Comparison of ENCODE assay signal across 1 cellular context in genomic region chr19:38035515-38036495, GRCh38.
TF ChIP-seq lines count a peak whose summit lies in the region.

No MANE protein-coding gene starts in this region.

TF ChIP-seq in GM23338, 12 proteins besides CTCF, POLR2A, EP300 and RAD21 (continued from another document):
- TF ChIP-seq, protein P1, sequence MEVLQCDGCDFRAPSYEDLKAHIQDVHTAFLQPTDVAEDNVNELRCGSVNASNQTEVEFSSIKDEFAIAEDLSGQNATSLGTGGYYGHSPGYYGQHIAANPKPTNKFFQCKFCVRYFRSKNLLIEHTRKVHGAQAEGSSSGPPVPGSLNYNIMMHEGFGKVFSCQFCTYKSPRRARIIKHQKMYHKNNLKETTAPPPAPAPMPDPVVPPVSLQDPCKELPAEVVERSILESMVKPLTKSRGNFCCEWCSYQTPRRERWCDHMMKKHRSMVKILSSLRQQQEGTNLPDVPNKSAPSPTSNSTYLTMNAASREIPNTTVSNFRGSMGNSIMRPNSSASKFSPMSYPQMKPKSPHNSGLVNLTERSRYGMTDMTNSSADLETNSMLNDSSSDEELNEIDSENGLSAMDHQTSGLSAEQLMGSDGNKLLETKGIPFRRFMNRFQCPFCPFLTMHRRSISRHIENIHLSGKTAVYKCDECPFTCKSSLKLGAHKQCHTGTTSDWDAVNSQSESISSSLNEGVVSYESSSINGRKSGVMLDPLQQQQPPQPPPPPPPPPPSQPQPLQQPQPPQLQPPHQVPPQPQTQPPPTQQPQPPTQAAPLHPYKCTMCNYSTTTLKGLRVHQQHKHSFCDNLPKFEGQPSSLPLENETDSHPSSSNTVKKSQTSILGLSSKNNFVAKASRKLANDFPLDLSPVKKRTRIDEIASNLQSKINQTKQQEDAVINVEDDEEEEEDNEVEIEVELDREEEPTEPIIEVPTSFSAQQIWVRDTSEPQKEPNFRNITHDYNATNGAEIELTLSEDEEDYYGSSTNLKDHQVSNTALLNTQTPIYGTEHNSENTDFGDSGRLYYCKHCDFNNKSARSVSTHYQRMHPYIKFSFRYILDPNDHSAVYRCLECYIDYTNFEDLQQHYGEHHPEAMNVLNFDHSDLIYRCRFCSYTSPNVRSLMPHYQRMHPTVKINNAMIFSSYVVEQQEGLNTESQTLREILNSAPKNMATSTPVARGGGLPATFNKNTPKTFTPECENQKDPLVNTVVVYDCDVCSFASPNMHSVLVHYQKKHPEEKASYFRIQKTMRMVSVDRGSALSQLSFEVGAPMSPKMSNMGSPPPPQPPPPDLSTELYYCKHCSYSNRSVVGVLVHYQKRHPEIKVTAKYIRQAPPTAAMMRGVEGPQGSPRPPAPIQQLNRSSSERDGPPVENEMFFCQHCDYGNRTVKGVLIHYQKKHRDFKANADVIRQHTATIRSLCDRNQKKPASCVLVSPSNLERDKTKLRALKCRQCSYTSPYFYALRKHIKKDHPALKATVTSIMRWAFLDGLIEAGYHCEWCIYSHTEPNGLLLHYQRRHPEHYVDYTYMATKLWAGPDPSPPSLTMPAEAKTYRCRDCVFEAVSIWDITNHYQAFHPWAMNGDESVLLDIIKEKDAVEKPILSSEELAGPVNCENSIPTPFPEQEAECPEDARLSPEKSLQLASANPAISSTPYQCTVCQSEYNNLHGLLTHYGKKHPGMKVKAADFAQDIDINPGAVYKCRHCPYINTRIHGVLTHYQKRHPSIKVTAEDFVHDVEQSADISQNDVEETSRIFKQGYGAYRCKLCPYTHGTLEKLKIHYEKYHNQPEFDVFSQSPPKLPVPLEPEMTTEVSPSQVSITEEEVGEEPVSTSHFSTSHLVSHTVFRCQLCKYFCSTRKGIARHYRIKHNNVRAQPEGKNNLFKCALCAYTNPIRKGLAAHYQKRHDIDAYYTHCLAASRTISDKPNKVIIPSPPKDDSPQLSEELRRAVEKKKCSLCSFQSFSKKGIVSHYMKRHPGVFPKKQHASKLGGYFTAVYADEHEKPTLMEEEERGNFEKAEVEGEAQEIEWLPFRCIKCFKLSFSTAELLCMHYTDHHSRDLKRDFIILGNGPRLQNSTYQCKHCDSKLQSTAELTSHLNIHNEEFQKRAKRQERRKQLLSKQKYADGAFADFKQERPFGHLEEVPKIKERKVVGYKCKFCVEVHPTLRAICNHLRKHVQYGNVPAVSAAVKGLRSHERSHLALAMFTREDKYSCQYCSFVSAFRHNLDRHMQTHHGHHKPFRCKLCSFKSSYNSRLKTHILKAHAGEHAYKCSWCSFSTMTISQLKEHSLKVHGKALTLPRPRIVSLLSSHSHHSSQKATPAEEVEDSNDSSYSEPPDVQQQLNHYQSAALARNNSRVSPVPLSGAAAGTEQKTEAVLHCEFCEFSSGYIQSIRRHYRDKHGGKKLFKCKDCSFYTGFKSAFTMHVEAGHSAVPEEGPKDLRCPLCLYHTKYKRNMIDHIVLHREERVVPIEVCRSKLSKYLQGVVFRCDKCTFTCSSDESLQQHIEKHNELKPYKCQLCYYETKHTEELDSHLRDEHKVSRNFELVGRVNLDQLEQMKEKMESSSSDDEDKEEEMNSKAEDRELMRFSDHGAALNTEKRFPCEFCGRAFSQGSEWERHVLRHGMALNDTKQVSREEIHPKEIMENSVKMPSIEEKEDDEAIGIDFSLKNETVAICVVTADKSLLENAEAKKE (CRISPR knock-in tag; IDR thresholded peaks at IDR 0.05), result no peak
- no peak for TF ChIP-seq POLR2AphosphoS5 (IDR thresholded peaks at IDR 0.05; ENCODE audit: low read depth)
